8 cellular contexts compared by ENCODE assay signal in the genomic region with DNA sequence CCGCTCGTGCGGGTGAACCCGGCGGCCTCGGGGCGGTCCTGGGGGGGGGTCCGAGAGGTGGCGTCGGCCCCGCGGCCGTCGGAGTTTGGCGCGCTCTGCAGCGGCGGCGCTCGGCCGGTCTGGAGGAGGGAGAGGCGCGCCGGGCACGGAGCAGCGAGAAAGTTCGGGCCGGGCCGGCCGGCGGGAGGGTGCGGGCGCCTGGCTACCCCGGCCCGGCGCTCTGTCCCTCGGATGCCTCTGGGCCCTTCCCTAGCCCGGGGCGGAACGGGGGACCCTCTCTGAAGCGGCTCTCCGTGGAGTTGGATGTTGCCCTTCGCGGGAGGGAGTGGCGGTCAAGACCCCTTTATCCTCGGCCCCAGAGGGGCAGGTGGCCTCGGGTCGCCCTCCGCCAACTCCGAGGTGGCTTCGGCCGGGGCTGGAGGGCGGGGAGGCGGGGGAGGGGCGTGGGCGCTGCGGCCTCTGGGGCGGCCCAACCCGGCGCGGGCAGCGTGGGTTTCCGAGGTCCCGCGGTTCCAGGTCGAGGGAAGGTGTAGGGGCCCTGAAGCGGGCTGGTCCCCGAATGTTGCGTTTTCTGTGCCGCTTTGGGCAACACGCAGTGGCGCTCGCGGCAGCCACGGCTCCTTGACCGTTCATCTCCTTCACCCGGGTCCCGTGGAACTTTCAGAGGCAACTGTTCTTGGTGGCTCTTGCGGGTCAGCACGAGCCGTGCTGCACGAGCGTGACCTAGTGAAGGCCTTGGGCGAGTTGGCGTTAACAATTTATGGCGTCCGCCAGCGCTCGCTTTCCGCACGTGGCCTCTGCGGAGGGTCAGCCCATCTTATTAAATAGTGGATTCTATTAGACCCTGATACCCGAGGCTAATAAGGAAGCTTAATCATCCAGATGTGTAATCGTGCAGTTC. TPM values are rescaled to one million over a fixed set of nuclear protein-coding genes. Genes with fewer than 3 reads are reported as not detected.
DNase-seq lines count a peak whose midpoint lies in the region; ATAC-seq and TF ChIP-seq lines count a peak whose summit lies in the region.

No MANE protein-coding gene starts in this region.

- ATAC-seq in GM19372 (IDR thresholded peaks at IDR 0.05; ENCODE audit: low read depth, unreplicated experiment) (peak; percentile 19), HG03457 (IDR thresholded peaks at IDR 0.05; ENCODE audit: unreplicated experiment) (peak; percentile 9)

- H3K4me3 ChIP-seq in BJ (ENCODE audit: low read depth, low read length): peak overlapping the region; percentile 46

- H3K27me3 Mint-ChIP-seq in activated T-helper 2 cell treated with anti-CD3 and anti-CD28 coated beads, Interferon-gamma antibody, Interleukin-2, Interleukin-4, amounts not matched to agents 10 μg/mL and 5 μg/mL and 100 μg/mL, durations not matched to agents 14 hours and 24 hours and 36 hours (ENCODE audit: low read depth): peaks cover 32% of the 10 kb centered on the region

- peaks cover 7% of the 10 kb centered on the region for H3K4me1 Mint-ChIP-seq in activated T-helper 2 cell treated with anti-CD3 and anti-CD28 coated beads, Interferon-gamma antibody, Interleukin-2, Interleukin-4, amounts not matched to agents 10 μg/mL and 5 μg/mL and 100 μg/mL, durations not matched to agents 14 hours and 24 hours and 36 hours (ENCODE audit: low read depth)

- CTCF ChIA-PET in BJ (lab: Yijun Ruan, JAX): interaction anchor here (0.7 to 1.6 kb wide), 4 partner anchors 12 to 111 kb away, joined by 3 to 4 read pairs (median 3); no protein-coding TSS in a partner anchor

- DNase-seq in BJ (ENCODE audit: low read depth): no peak
- DNase-seq in activated T-helper 2 cell treated with anti-CD3 and anti-CD28 coated beads, Interferon-gamma antibody, Interleukin-2, Interleukin-4, amounts not matched to agents 10 μg/mL and 5 μg/mL and 100 μg/mL, durations not matched to agents 14 hours and 24 hours and 36 hours (ENCODE audit: low spot score): no peak
- DNase-seq in head of caudate nucleus: peak in 38 of 42 donors; percentile 6 to 66 (median 25)
- peak; percentile 14 for DNase-seq in occipital lobe (lab: John Stamatoyannopoulos, UW)
- no peak for DNase-seq in NCI-H1092 treated with DMSO at 0.1 percent for 48 hours (lab: John Stamatoyannopoulos, UW)
- DNase-seq in NCI-H1694 (lab: John Stamatoyannopoulos, UW): no peak

- no peak for TF ChIP-seq CTCF in BJ (IDR thresholded peaks at IDR 0.05; ENCODE audit: insufficient read depth, low read depth, low read length)

- no peaks in the 10 kb centered on the region for H3K36me3 ChIP-seq in BJ (ENCODE audit: control insufficient read depth, insufficient read depth, low read length)

- intact Hi-C loops in activated T-helper 2 cell treated with anti-CD3 and anti-CD28 coated beads, Interferon-gamma antibody, Interleukin-2, Interleukin-4, amounts not matched to agents 10 μg/mL and 5 μg/mL and 100 μg/mL, durations not matched to agents 14 hours and 24 hours and 36 hours (cut with micrococcal nuclease): no loop called here
- intact Hi-C loops in head of caudate nucleus (cut with DNase I): no loop called here

- H3K9me3 Mint-ChIP-seq in activated T-helper 2 cell treated with anti-CD3 and anti-CD28 coated beads, Interferon-gamma antibody, Interleukin-2, Interleukin-4, amounts not matched to agents 10 μg/mL and 5 μg/mL and 100 μg/mL, durations not matched to agents 14 hours and 24 hours and 36 hours: no peaks in the 10 kb centered on the region

- POLR2A ChIA-PET in BJ (lab: Charles Lee): interaction anchor here (0.6 kb wide), 1 partner anchor 11 kb away, joined by 3 read pairs; no protein-coding TSS in a partner anchor

- H3K4me3 Mint-ChIP-seq in activated T-helper 2 cell treated with anti-CD3 and anti-CD28 coated beads, Interferon-gamma antibody, Interleukin-2, Interleukin-4, amounts not matched to agents 10 μg/mL and 5 μg/mL and 100 μg/mL, durations not matched to agents 14 hours and 24 hours and 36 hours (ENCODE audit: low read depth): peak overlapping the region; percentile 71

- H3K27me3 ChIP-seq in BJ (ENCODE audit: control insufficient read depth, insufficient read depth, low read length): peaks cover 12% of the 10 kb centered on the region

- no peak overlapping the region for H3K27ac Mint-ChIP-seq in activated T-helper 2 cell treated with anti-CD3 and anti-CD28 coated beads, Interferon-gamma antibody, Interleukin-2, Interleukin-4, amounts not matched to agents 10 μg/mL and 5 μg/mL and 100 μg/mL, durations not matched to agents 14 hours and 24 hours and 36 hours

- no peaks in the 10 kb centered on the region for H3K36me3 Mint-ChIP-seq in activated T-helper 2 cell treated with anti-CD3 and anti-CD28 coated beads, Interferon-gamma antibody, Interleukin-2, Interleukin-4, amounts not matched to agents 10 μg/mL and 5 μg/mL and 100 μg/mL, durations not matched to agents 14 hours and 24 hours and 36 hours (ENCODE audit: low read depth)

RNA-seq across cellular contexts. Expression of a gene that starts 0.7 kb away (rescaled TPM):
- 32.6 and 42.6 TPM in 2 replicates for polyA plus RNA-seq in BJ (2011; rRNA removed)
- polyA minus RNA-seq in BJ (2011; rRNA and poly(A)+ RNA removed): 49.8 and 61.2 TPM in 2 replicates
- 3.6 and 4.9 TPM in 2 replicates for total RNA-seq in activated T-helper 2 cell treated with anti-CD3 and anti-CD28 coated beads, Interferon-gamma antibody, Interleukin-2, Interleukin-4, amounts not matched to agents 10 μg/mL and 5 μg/mL and 100 μg/mL, durations not matched to agents 14 hours and 24 hours and 36 hours
- total RNA-seq in occipital lobe: 7.8 TPM

Comparison
In these comparisons a context has a peak if more than half of its experiments do, and no peak if none do; other contexts are left out.
1. DNase-seq: peak in head of caudate nucleus (38 of 42) and occipital lobe (single experiment); none in BJ (single experiment), activated T-helper 2 cell treated with anti-CD3 and anti-CD28 coated beads, Interferon-gamma antibody, Interleukin-2, Interleukin-4, amounts not matched to agents 10 μg/mL and 5 μg/mL and 100 μg/mL, durations not matched to agents 14 hours and 24 hours and 36 hours (single experiment), NCI-H1092 treated with DMSO at 0.1 percent for 48 hours (single experiment) and NCI-H1694 (single experiment).